ENCODE assay signal across 8 cellular contexts in the genomic region with DNA sequence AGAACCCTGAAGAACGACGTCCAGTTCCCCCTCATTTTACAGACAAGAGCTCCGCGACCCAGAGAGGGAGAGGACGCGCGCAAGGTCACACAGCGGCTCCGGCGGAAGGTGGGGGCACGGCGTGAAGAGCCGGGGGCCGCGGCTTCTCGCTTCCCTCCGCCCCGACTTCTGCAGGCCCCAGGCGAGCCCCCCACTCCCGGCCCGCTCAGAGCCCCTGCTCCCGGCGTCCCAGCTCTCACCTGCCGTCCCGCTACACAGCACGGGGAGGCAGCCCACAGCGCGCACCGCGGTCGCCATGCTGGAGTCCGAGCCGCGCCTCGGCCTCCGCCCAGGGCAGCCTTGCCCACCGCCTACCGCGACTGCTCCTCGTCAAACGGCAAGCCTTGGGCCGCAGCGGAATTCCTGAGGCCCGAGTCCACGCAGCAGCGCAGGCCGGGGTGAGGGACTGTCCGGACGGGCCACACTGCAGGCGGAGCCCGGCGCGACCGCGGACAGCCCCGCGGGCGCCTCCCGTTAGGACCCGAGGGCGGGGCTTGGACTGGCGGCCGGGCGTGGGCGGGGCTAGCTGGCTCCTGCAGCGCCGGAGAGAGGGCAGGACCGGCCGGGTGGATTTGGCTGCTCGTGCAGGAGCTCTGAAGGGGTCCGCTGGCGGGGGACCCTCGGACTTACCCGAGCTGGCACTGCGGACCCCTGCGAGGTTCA. TPM values are rescaled to one million over a fixed set of nuclear protein-coding genes. Genes with fewer than 3 reads are reported as not detected.
A peak's percentile ranks its signal among the peaks of the same experiment; 100 is the strongest.
DNase-seq lines count a peak whose midpoint lies in the region; ATAC-seq, FAIRE-seq and TF ChIP-seq lines count a peak whose summit lies in the region.

A gene (minus strand): TSS at position 314 of the 702 bp plus-strand sequence. CDS start 17 bp downstream, at position 297.

- POLR2A ChIA-PET in activated CD4-positive, alpha-beta memory T cell treated with anti-CD3 and anti-CD28 coated beads for 36 hours (lab: Charles Lee) = interaction anchor here (0.8 to 3.2 kb wide), 8 partner anchors 12 to 47 kb away, joined by 3 to 18 read pairs (median 4); a partner anchor contains a TSS

- peak within 1 kb of the TSS; percentile 93 to 99 (median 96) for H3K9ac ChIP-seq in BLaER1 treated with 17β-estradiol and CSF1 and Interleukin-3, amounts not matched to agents 10 nM and 100 nM
- peak within 1 kb of the TSS; percentile 85 to 94 for H3K9ac ChIP-seq in duodenal mucosa (ENCODE audit: low read depth in 1 of 2, low read length in 2 of 2)

- peaks cover 19 to 36% (median 27%) of the 10 kb centered on the region in 10 experiments for H3K4me1 ChIP-seq in BLaER1 treated with 17β-estradiol and CSF1 and Interleukin-3, amounts not matched to agents 10 nM and 100 nM
- H3K4me1 ChIP-seq in duodenal mucosa (ENCODE audit: control insufficient read depth in 1 of 2, insufficient read depth in 2 of 2, low read length in 2 of 2) = peaks cover 14 to 18% of the 10 kb centered on the region in 2 donors
- H3K4me1 ChIP-seq in lower lobe of right lung = peaks cover 24% of the 10 kb centered on the region

- peak within 1 kb of the TSS; percentile 91 for H3K27ac Mint-ChIP-seq in activated CD4-positive, alpha-beta memory T cell treated with anti-CD3 and anti-CD28 coated beads for 36 hours

- H3K36me3 ChIP-seq in BLaER1 treated with 17β-estradiol and CSF1 and Interleukin-3, amounts not matched to agents 10 nM and 100 nM = peaks cover 12 to 30% (median 26%) of the 10 kb centered on the region in 11 experiments; a peak in 19 of 22 replicates
- H3K36me3 ChIP-seq in duodenal mucosa (ENCODE audit: control insufficient read depth in 1 of 2, insufficient read depth in 2 of 2, low read length in 2 of 2) = peaks cover 3 to 4% of the 10 kb centered on the region in 2 donors
- H3K36me3 ChIP-seq in lower lobe of right lung = peaks cover 16% of the 10 kb centered on the region

- H3K27ac ChIP-seq in BLaER1 treated with 17β-estradiol and CSF1 and Interleukin-3, amounts not matched to agents 10 nM and 100 nM = peak within 1 kb of the TSS; percentile 93 to 99 (median 96)
- H3K27ac ChIP-seq in duodenal mucosa (ENCODE audit: low read depth, low read length) = peak within 1 kb of the TSS; percentile 91
- peak within 1 kb of the TSS; percentile 92 for H3K27ac ChIP-seq in lower lobe of right lung

- peak within 1 kb of the TSS; percentile 54 to 93 (median 84) for H3K4me2 ChIP-seq in BLaER1 treated with 17β-estradiol and CSF1 and Interleukin-3, amounts not matched to agents 10 nM and 100 nM

- ATAC-seq in HG03442 (IDR thresholded peaks at IDR 0.05; ENCODE audit: unreplicated experiment) (peak; percentile 91), lower lobe of right lung (peak; percentile 99)

- H3K4me3 ChIP-seq in BLaER1 treated with 17β-estradiol and CSF1 and Interleukin-3, amounts not matched to agents 10 nM and 100 nM = peak within 1 kb of the TSS; percentile 73 to 96 (median 92)
- H3K4me3 ChIP-seq in duodenal mucosa (ENCODE audit: low read depth in 1 of 2, low read length in 2 of 2) = peak within 1 kb of the TSS; percentile 96 to 97
- H3K4me3 ChIP-seq in lower lobe of right lung = peak within 1 kb of the TSS; percentile 98

- peak; percentile 25 for TF ChIP-seq CTCF in lower lobe of right lung (IDR thresholded peaks at IDR 0.05)

- CTCF ChIA-PET in activated CD4-positive, alpha-beta memory T cell treated with anti-CD3 and anti-CD28 coated beads for 36 hours (lab: Charles Lee) = interaction anchor here (0.7 to 5.8 kb wide), 10 partner anchors 10 to 282 kb away, joined by 3 to 54 read pairs (median 5); a partner anchor contains a TSS

- H3K27me3 Mint-ChIP-seq in activated CD4-positive, alpha-beta memory T cell treated with anti-CD3 and anti-CD28 coated beads for 36 hours = no peaks in the 10 kb centered on the region

- H3K9me3 Mint-ChIP-seq in activated CD4-positive, alpha-beta memory T cell treated with anti-CD3 and anti-CD28 coated beads for 36 hours = no peaks in the 10 kb centered on the region

- DNase-seq in GM19239 (ENCODE audit: insufficient read length, low spot score) = peak; percentile 89
- peak; percentile 31 for DNase-seq in NCI-H748 treated with DMSO at 0.1 percent for 48 hours (lab: John Stamatoyannopoulos, UW)
- DNase-seq in activated CD4-positive, alpha-beta memory T cell treated with anti-CD3 and anti-CD28 coated beads for 36 hours = peak; percentile 90
- peak; percentile 93 for DNase-seq in lower lobe of right lung
- DNase-seq in stimulated activated CD4-positive, alpha-beta T cell treated with anti-CD3 and anti-CD28 coated beads, TNF-alpha, amount 100 ng/mL, for 24 hours (ENCODE audit: low read depth in 3 of 3) = peak; percentile 78 to 89 (median 81)

- peak; percentile 35 for FAIRE-seq in GM19239 (lab: Jason Lieb, UNC)

- intact Hi-C loops in activated CD4-positive, alpha-beta memory T cell treated with anti-CD3 and anti-CD28 coated beads for 36 hours (cut with micrococcal nuclease) = loop anchor here (1.0 kb wide), 4 partner anchors 38 to 86 kb away; a partner anchor contains a TSS
- intact Hi-C loops in lower lobe of right lung (cut with DNase I) = no loop called here

- peaks cover 7% of the 10 kb centered on the region for H3K36me3 Mint-ChIP-seq in activated CD4-positive, alpha-beta memory T cell treated with anti-CD3 and anti-CD28 coated beads for 36 hours

- peaks cover 43% of the 10 kb centered on the region for H3K4me1 Mint-ChIP-seq in activated CD4-positive, alpha-beta memory T cell treated with anti-CD3 and anti-CD28 coated beads for 36 hours (ENCODE audit: low read depth)

- peaks cover 16 to 42% (median 35%) of the 10 kb centered on the region in 11 experiments for H4K20me1 ChIP-seq in BLaER1 treated with 17β-estradiol and CSF1 and Interleukin-3, amounts not matched to agents 10 nM and 100 nM

- H3K27me3 ChIP-seq in BLaER1 treated with 17β-estradiol and CSF1 and Interleukin-3, amounts not matched to agents 10 nM and 100 nM = no peaks in the 10 kb centered on the region
- H3K27me3 ChIP-seq in duodenal mucosa (ENCODE audit: control insufficient read depth in 1 of 2, insufficient read depth in 2 of 2, low read length in 2 of 2) (no peaks in the 10 kb centered on the region), lower lobe of right lung (ENCODE audit: low read depth) (no peaks in the 10 kb centered on the region)

- no peaks in the 10 kb centered on the region for H3K9me3 ChIP-seq in BLaER1 treated with 17β-estradiol and CSF1 and Interleukin-3, amounts not matched to agents 10 nM and 100 nM (replicated peaks in 1 of 11)
- H3K9me3 ChIP-seq in duodenal mucosa (ENCODE audit: control insufficient read depth in 1 of 2, low read length in 2 of 2) (no peaks in the 10 kb centered on the region), lower lobe of right lung (no peaks in the 10 kb centered on the region)

- H3K4me3 Mint-ChIP-seq in activated CD4-positive, alpha-beta memory T cell treated with anti-CD3 and anti-CD28 coated beads for 36 hours = peak within 1 kb of the TSS; percentile 90

RNA-seq across cellular contexts. Expression of the gene that starts here (rescaled TPM):
- total RNA-seq in activated CD4-positive, alpha-beta memory T cell treated with anti-CD3 and anti-CD28 coated beads for 36 hours = 10 to 100 TPM; 79.3 to 82.3 TPM
- 51.9 TPM for total RNA-seq in lower lobe of right lung

Comparison
In these comparisons a context has a peak if more than half of its experiments do, and no peak if none do; other contexts are left out.
1. Peak in every context shown above with its lines: DNase-seq, ATAC-seq, H3K4me3 ChIP-seq and H3K27ac ChIP-seq.
2. DNase-seq: peak in every context shown above with its lines; median percentile 93 in lower lobe of right lung; 90 in activated CD4-positive, alpha-beta memory T cell treated with anti-CD3 and anti-CD28 coated beads for 36 hours; 89 in GM19239; 81 in stimulated activated CD4-positive, alpha-beta T cell treated with anti-CD3 and anti-CD28 coated beads, TNF-alpha, amount 100 ng/mL, for 24 hours; 31 in NCI-H748 treated with DMSO at 0.1 percent for 48 hours.